In the genomic region with DNA sequence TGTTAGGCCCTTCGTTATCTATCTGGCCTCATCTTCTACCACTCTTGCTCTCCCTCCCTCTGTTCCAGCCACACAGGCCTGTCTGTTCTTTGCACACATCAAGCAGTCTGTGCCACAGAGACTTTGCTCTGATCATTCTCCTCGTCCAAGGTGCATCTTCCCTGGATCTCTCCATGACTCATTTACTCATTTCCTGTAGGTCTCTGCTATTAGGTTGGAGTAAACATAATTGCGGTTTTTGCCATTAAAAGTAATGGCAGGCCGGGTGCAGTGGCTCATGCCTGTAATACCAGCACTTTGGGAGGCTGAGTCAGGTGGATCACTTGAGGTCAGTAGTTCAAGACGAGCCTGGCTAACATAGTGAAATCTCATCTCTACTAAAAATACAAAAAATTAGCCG, we compare ENCODE assay signal across 1 cellular context.
TF ChIP-seq lines count a peak whose summit lies in the region.

No MANE protein-coding gene starts in this region.

TF ChIP-seq in HepG2, 621 proteins besides CTCF, POLR2A, EP300 and RAD21 (continues in another document):
- TF ChIP-seq ZNF772 (CRISPR knock-in tag; IDR thresholded peaks at IDR 0.05) = no peak
- peak; percentile 79 for TF ChIP-seq ARID5B (CRISPR knock-in tag; IDR thresholded peaks at IDR 0.05)
- no peak for TF ChIP-seq ZNF672 (CRISPR knock-in tag; IDR thresholded peaks at IDR 0.05)
- 0 out of 2 replicates have a peak, but pooled peaks have one; percentile 40 for TF ChIP-seq SAP130 (CRISPR knock-in tag; IDR thresholded peaks at IDR 0.05; ENCODE audit: low read depth)
- no peak for TF ChIP-seq POGK (CRISPR knock-in tag; conservative IDR thresholded peaks at IDR 0.05)
- TF ChIP-seq, protein P1, sequence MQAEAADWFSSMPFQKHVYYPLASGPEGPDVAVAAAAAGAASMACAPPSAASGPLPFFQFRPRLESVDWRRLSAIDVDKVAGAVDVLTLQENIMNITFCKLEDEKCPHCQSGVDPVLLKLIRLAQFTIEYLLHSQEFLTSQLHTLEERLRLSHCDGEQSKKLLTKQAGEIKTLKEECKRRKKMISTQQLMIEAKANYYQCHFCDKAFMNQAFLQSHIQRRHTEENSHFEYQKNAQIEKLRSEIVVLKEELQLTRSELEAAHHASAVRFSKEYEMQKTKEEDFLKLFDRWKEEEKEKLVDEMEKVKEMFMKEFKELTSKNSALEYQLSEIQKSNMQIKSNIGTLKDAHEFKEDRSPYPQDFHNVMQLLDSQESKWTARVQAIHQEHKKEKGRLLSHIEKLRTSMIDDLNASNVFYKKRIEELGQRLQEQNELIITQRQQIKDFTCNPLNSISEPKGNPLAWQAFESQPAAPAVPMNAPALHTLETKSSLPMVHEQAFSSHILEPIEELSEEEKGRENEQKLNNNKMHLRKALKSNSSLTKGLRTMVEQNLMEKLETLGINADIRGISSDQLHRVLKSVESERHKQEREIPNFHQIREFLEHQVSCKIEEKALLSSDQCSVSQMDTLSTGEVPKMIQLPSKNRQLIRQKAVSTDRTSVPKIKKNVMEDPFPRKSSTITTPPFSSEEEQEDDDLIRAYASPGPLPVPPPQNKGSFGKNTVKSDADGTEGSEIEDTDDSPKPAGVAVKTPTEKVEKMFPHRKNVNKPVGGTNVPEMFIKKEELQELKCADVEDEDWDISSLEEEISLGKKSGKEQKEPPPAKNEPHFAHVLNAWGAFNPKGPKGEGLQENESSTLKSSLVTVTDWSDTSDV (CRISPR knock-in tag; IDR thresholded peaks at IDR 0.05) = no peak
- peak; percentile 57; the same call in 1 of the 2 replicates for TF ChIP-seq HNF4G (IDR thresholded peaks at IDR 0.05; ENCODE audit: borderline replicate concordance, low read depth, low read length)
- TF ChIP-seq HNF4G (CRISPR knock-in tag; IDR thresholded peaks at IDR 0.05; ENCODE audit: borderline replicate concordance, low read depth) = peak; percentile 26; the same call in 1 of the 2 replicates
- TF ChIP-seq GTF3A (CRISPR knock-in tag; conservative IDR thresholded peaks at IDR 0.05) = no peak
- TF ChIP-seq FOXA3 (CRISPR knock-in tag; IDR thresholded peaks at IDR 0.05) = peak; percentile 40
- TF ChIP-seq BCL3 (CRISPR knock-in tag; IDR thresholded peaks at IDR 0.05) = no peak
- peak; percentile 24; the same call in 1 of the 3 replicates for TF ChIP-seq MXI1 (IDR thresholded peaks at IDR 0.05; ENCODE audit: borderline replicate concordance, low read depth, low read length)
- TF ChIP-seq TEAD3 (CRISPR knock-in tag; optimal IDR thresholded peaks at IDR 0.05; ENCODE audit: borderline replicate concordance) = peak; percentile 47
- peak; percentile 64; the same call in 1 of the 2 replicates for TF ChIP-seq FOSL1 (CRISPR knock-in tag; IDR thresholded peaks at IDR 0.05; ENCODE audit: borderline replicate concordance)
- TF ChIP-seq ZMYM3 (CRISPR knock-in tag; IDR thresholded peaks at IDR 0.05) = peak; percentile 44; the same call in 1 of the 2 replicates
- peak; percentile 77 for TF ChIP-seq ELF3 (CRISPR knock-in tag; IDR thresholded peaks at IDR 0.05)
- TF ChIP-seq ZNF556 (CRISPR knock-in tag; IDR thresholded peaks at IDR 0.05; ENCODE audit: borderline replicate concordance) = no peak
- TF ChIP-seq NBN (conservative IDR thresholded peaks at IDR 0.05) = no peak
- 0 out of 2 replicates have a peak, but pooled peaks have one; percentile 25 for TF ChIP-seq HNF1A (IDR thresholded peaks at IDR 0.05; ENCODE audit: low read depth)
- TF ChIP-seq HNF1A (CRISPR knock-in tag; IDR thresholded peaks at IDR 0.05; ENCODE audit: borderline replicate concordance) = no peak
- TF ChIP-seq, protein P2, sequence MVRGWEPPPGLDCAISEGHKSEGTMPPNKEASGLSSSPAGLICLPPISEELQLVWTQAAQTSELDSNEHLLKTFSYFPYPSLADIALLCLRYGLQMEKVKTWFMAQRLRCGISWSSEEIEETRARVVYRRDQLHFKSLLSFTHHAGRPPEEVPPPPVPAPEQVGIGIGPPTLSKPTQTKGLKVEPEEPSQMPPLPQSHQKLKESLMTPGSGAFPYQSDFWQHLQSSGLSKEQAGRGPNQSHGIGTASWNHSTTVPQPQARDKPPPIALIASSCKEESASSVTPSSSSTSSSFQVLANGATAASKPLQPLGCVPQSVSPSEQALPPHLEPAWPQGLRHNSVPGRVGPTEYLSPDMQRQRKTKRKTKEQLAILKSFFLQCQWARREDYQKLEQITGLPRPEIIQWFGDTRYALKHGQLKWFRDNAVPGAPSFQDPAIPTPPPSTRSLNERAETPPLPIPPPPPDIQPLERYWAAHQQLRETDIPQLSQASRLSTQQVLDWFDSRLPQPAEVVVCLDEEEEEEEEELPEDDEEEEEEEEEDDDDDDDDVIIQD (CRISPR knock-in tag; IDR thresholded peaks at IDR 0.05; ENCODE audit: low read depth) = 0 out of 2 replicates have a peak, but pooled peaks have one; percentile 80
- no peak for TF ChIP-seq TAF15 (IDR thresholded peaks at IDR 0.05; ENCODE audit: low read depth, low read length, poor library complexity, severe bottlenecking)
- no peak for TF ChIP-seq HIVEP1 (CRISPR knock-in tag; IDR thresholded peaks at IDR 0.05)
- no peak for TF ChIP-seq ZNF652 (CRISPR knock-in tag; IDR thresholded peaks at IDR 0.05; ENCODE audit: borderline replicate concordance, low read depth)
- TF ChIP-seq FOXP1 (IDR thresholded peaks at IDR 0.05) = no peak
- TF ChIP-seq FOXP1 (CRISPR knock-in tag; IDR thresholded peaks at IDR 0.05) = 0 out of 2 replicates have a peak, but pooled peaks have one; percentile 18
- TF ChIP-seq HIC2 (CRISPR knock-in tag; IDR thresholded peaks at IDR 0.05; ENCODE audit: low read depth) = no peak
- peak; percentile 38; the same call in 1 of the 2 replicates for TF ChIP-seq ZFX (CRISPR knock-in tag; IDR thresholded peaks at IDR 0.05; ENCODE audit: low read depth)
- TF ChIP-seq MIXL1 (CRISPR knock-in tag; IDR thresholded peaks at IDR 0.05) = peak; percentile 87
- no peak for TF ChIP-seq PAX8 (CRISPR knock-in tag; IDR thresholded peaks at IDR 0.05; ENCODE audit: borderline replicate concordance)
- TF ChIP-seq SOX5 (CRISPR knock-in tag; IDR thresholded peaks at IDR 0.05; ENCODE audit: borderline replicate concordance) = peak; percentile 47; the same call in 1 of the 2 replicates
- TF ChIP-seq MBNL3 (CRISPR knock-in tag; conservative IDR thresholded peaks at IDR 0.05) = no peak
- TF ChIP-seq, protein P3, sequence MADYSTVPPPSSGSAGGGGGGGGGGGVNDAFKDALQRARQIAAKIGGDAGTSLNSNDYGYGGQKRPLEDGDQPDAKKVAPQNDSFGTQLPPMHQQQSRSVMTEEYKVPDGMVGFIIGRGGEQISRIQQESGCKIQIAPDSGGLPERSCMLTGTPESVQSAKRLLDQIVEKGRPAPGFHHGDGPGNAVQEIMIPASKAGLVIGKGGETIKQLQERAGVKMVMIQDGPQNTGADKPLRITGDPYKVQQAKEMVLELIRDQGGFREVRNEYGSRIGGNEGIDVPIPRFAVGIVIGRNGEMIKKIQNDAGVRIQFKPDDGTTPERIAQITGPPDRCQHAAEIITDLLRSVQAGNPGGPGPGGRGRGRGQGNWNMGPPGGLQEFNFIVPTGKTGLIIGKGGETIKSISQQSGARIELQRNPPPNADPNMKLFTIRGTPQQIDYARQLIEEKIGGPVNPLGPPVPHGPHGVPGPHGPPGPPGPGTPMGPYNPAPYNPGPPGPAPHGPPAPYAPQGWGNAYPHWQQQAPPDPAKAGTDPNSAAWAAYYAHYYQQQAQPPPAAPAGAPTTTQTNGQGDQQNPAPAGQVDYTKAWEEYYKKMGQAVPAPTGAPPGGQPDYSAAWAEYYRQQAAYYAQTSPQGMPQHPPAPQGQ (CRISPR knock-in tag; IDR thresholded peaks at IDR 0.05; ENCODE audit: borderline replicate concordance) = no peak
- no peak for TF ChIP-seq TCF12 (IDR thresholded peaks at IDR 0.05)
- no peak for TF ChIP-seq TCF12 (CRISPR knock-in tag; IDR thresholded peaks at IDR 0.05)
